ENCODE assay signal across 25 cellular contexts in genomic region chr6:109521100-109521499, GRCh38.
"Had no signal": no experiment of that assay in that cellular context is flagged by ENCODE, and none has a peak within 500 bp of the region (broad histone marks: within the 10 kb centered on the region; RNA-seq: fewer than 3 reads in every experiment).

No MANE protein-coding gene starts in this region.

- H3K27me3 Mint-ChIP-seq: activated CD4-positive, alpha-beta memory T cell treated with anti-CD3 and anti-CD28 coated beads, Interleukin-2, amount 10 ng/mL, durations not matched to agents 7 days and 5 days; activated naive CD8-positive, alpha-beta T cell treated with anti-CD3 and anti-CD28 coated beads, Interleukin-2, amount 10 ng/mL, durations not matched to agents 7 days and 5 days; activated T-helper 17 cell treated with anti-CD3 and anti-CD28 coated beads, Interleukin-2, amount 50 U/mL, for 72 hours had no signal

- H3K79me2 ChIP-seq: parathyroid adenoma had no signal

- H3K4me3 ChIP-seq: body of pancreas, dorsolateral prefrontal cortex, smooth muscle cell, stomach, testis, upper lobe of left lung had no signal

- H3K9me3 Mint-ChIP-seq: activated T-helper 17 cell treated with anti-CD3 and anti-CD28 coated beads, Interleukin-2, amount 50 U/mL, for 72 hours had no signal

- H3K27ac Mint-ChIP-seq: activated CD4-positive, alpha-beta memory T cell treated with anti-CD3 and anti-CD28 coated beads, Interleukin-2, amount 10 ng/mL, durations not matched to agents 7 days and 5 days; activated CD8-positive, alpha-beta memory T cell treated with anti-CD3 and anti-CD28 coated beads, Interleukin-2, amount 10 ng/mL, durations not matched to agents 7 days and 5 days; activated naive CD8-positive, alpha-beta T cell treated with anti-CD3 and anti-CD28 coated beads, Interleukin-2, amount 10 ng/mL, durations not matched to agents 7 days and 5 days; activated T-helper 17 cell treated with anti-CD3 and anti-CD28 coated beads, Interleukin-2, amount 50 U/mL, for 72 hours; endodermal cell; natural killer cell; stimulated activated effector memory CD8-positive, alpha-beta T cell treated with anti-CD3 and anti-CD28 coated beads, Interleukin-12 subunit alpha, Interleukin-12 subunit beta, amount 100 ng/mL, for 72 hours had no signal

- H3K27ac ChIP-seq: body of pancreas, dorsolateral prefrontal cortex, epithelial cell of prostate, foreskin keratinocyte, parathyroid adenoma, stomach, testis, upper lobe of left lung, WERI-Rb-1 had no signal

- H3K4me2 ChIP-seq: smooth muscle cell had no signal

- H3K36me3 ChIP-seq: stomach, upper lobe of left lung, WERI-Rb-1 had no signal

- H3K27me3 ChIP-seq: body of pancreas, dorsolateral prefrontal cortex, stomach, testis, upper lobe of left lung had no signal

- H3K4me1 Mint-ChIP-seq: endodermal cell had no signal

- H3K4me3 Mint-ChIP-seq: activated CD4-positive, alpha-beta memory T cell treated with anti-CD3 and anti-CD28 coated beads, Interleukin-2, amount 10 ng/mL, durations not matched to agents 7 days and 5 days; activated CD8-positive, alpha-beta memory T cell treated with anti-CD3 and anti-CD28 coated beads, Interleukin-2, amount 10 ng/mL, durations not matched to agents 7 days and 5 days; activated naive CD8-positive, alpha-beta T cell treated with anti-CD3 and anti-CD28 coated beads, Interleukin-2, amount 10 ng/mL, durations not matched to agents 7 days and 5 days; activated T-helper 17 cell treated with anti-CD3 and anti-CD28 coated beads, Interleukin-2, amount 50 U/mL, for 72 hours; endodermal cell; natural killer cell; stimulated activated effector memory CD8-positive, alpha-beta T cell treated with anti-CD3 and anti-CD28 coated beads, Interleukin-12 subunit alpha, Interleukin-12 subunit beta, amount 100 ng/mL, for 72 hours had no signal

- H3K4me1 ChIP-seq: body of pancreas, foreskin keratinocyte, parathyroid adenoma, stomach, testis, upper lobe of left lung had no signal

- H3K9ac ChIP-seq: parathyroid adenoma had no signal

- H3K36me3 Mint-ChIP-seq: stimulated activated effector memory CD8-positive, alpha-beta T cell treated with anti-CD3 and anti-CD28 coated beads, Interleukin-12 subunit alpha, Interleukin-12 subunit beta, amount 100 ng/mL, for 72 hours had no signal

- ATAC-seq: activated CD8-positive, alpha-beta memory T cell treated with anti-CD3 and anti-CD28 coated beads, Interleukin-2, amount 10 ng/mL, durations not matched to agents 7 days and 5 days; activated T-helper 17 cell treated with anti-CD3 and anti-CD28 coated beads, Interleukin-2, amount 50 U/mL, for 72 hours; body of pancreas; foreskin keratinocyte; left cardiac atrium; natural killer cell; sciatic nerve; stimulated activated effector memory CD8-positive, alpha-beta T cell treated with anti-CD3 and anti-CD28 coated beads, Interleukin-12 subunit alpha, Interleukin-12 subunit beta, amount 100 ng/mL, for 72 hours had no signal

- H3K9me3 ChIP-seq: body of pancreas, testis had no signal

- DNase-seq: activated CD4-positive, alpha-beta memory T cell treated with anti-CD3 and anti-CD28 coated beads, Interleukin-2, amount 10 ng/mL, durations not matched to agents 7 days and 5 days; activated CD8-positive, alpha-beta memory T cell treated with anti-CD3 and anti-CD28 coated beads, Interleukin-2, amount 10 ng/mL, durations not matched to agents 7 days and 5 days; activated naive CD4-positive, alpha-beta T cell treated with Interleukin-2 at 50 U/mL for 16 hours; activated naive CD8-positive, alpha-beta T cell treated with anti-CD3 and anti-CD28 coated beads, Interleukin-2, amount 10 ng/mL, durations not matched to agents 7 days and 5 days; body of pancreas; dorsolateral prefrontal cortex; endodermal cell; foreskin keratinocyte; hippocampal formation; left cardiac atrium; mesenchymal stem cell; natural killer cell; stimulated activated CD4-positive, alpha-beta T cell treated with anti-CD3 and anti-CD28 coated beads, Interleukin-4, amount 100 ng/mL, for 1 hour; stomach; T-helper 1 cell; T-helper 9 cell; testis; upper lobe of left lung; WERI-Rb-1 had no signal

- H2AFZ ChIP-seq: parathyroid adenoma had no signal
